Comparison of ENCODE assay signal across 1 cellular context in genomic region chr17:58279016-58279671, GRCh38.
TF ChIP-seq lines count a peak whose summit lies in the region.

No MANE protein-coding gene starts in this region.

TF ChIP-seq in HepG2, 621 proteins besides CTCF, POLR2A, EP300 and RAD21 (continues in another document):
- TF ChIP-seq SALL2 (CRISPR knock-in tag; IDR thresholded peaks at IDR 0.05) (no peak), ZNF546 (CRISPR knock-in tag; conservative IDR thresholded peaks at IDR 0.05) (0 out of 2 replicates have a peak, but pooled peaks have one; percentile 45), NFKB2 (CRISPR knock-in tag; IDR thresholded peaks at IDR 0.05; ENCODE audit: borderline replicate concordance) (0 out of 2 replicates have a peak, but pooled peaks have one; percentile 36), ZNF687 (CRISPR knock-in tag; IDR thresholded peaks at IDR 0.05) (peak; percentile 74), ZNF574 (CRISPR knock-in tag; IDR thresholded peaks at IDR 0.05) (0 out of 2 replicates have a peak, but pooled peaks have one; percentile 24), ZFY (CRISPR knock-in tag; IDR thresholded peaks at IDR 0.05) (0 out of 2 replicates have a peak, but pooled peaks have one; percentile 14), MYC (CRISPR knock-in tag; IDR thresholded peaks at IDR 0.05; ENCODE audit: borderline replicate concordance) (0 out of 2 replicates have a peak, but pooled peaks have one; percentile 30), RARA (CRISPR knock-in tag; IDR thresholded peaks at IDR 0.05) (peak; percentile 54), SNAI1 (CRISPR knock-in tag; IDR thresholded peaks at IDR 0.05; ENCODE audit: borderline replicate concordance) (no peak), ZNF501 (CRISPR knock-in tag; IDR thresholded peaks at IDR 0.05) (peak; percentile 36; the same call in 1 of the 2 replicates), ZNF556 (CRISPR knock-in tag; IDR thresholded peaks at IDR 0.05; ENCODE audit: borderline replicate concordance) (no peak), CENPT (CRISPR knock-in tag; IDR thresholded peaks at IDR 0.05; ENCODE audit: low read depth) (0 out of 2 replicates have a peak, but pooled peaks have one; percentile 68), ZNF563 (CRISPR knock-in tag; IDR thresholded peaks at IDR 0.05) (0 out of 2 replicates have a peak, but pooled peaks have one; percentile 27), PHF20 (CRISPR knock-in tag; IDR thresholded peaks at IDR 0.05) (0 out of 2 replicates have a peak, but pooled peaks have one; percentile 35), CHD2 (IDR thresholded peaks at IDR 0.05; ENCODE audit: low read depth, low read length) (peak; percentile 81), ZBTB49 (CRISPR knock-in tag; IDR thresholded peaks at IDR 0.05; ENCODE audit: borderline replicate concordance) (no peak), MEIS2 (CRISPR knock-in tag; IDR thresholded peaks at IDR 0.05) (peak; percentile 33; the same call in 1 of the 2 replicates), ZNF558 (CRISPR knock-in tag; IDR thresholded peaks at IDR 0.05; ENCODE audit: borderline replicate concordance) (0 out of 2 replicates have a peak, but pooled peaks have one; percentile 39), KDM3A (CRISPR knock-in tag; IDR thresholded peaks at IDR 0.05; ENCODE audit: low read depth) (no peak), U2AF2 (IDR thresholded peaks at IDR 0.05; ENCODE audit: low read depth, low read length) (no peak), ZNF800 (CRISPR knock-in tag; IDR thresholded peaks at IDR 0.05) (peak; percentile 84), SMC3 (IDR thresholded peaks at IDR 0.05; ENCODE audit: low read length) (no peak), RELA (CRISPR knock-in tag; IDR thresholded peaks at IDR 0.05) (no peak), ZSCAN21 (CRISPR knock-in tag; IDR thresholded peaks at IDR 0.05; ENCODE audit: borderline replicate concordance) (0 out of 2 replicates have a peak, but pooled peaks have one; percentile 51), HNRNPLL (IDR thresholded peaks at IDR 0.05; ENCODE audit: low read depth, low read length, poor library complexity, severe bottlenecking) (peak; percentile 21)
- TF ChIP-seq, protein P1, sequence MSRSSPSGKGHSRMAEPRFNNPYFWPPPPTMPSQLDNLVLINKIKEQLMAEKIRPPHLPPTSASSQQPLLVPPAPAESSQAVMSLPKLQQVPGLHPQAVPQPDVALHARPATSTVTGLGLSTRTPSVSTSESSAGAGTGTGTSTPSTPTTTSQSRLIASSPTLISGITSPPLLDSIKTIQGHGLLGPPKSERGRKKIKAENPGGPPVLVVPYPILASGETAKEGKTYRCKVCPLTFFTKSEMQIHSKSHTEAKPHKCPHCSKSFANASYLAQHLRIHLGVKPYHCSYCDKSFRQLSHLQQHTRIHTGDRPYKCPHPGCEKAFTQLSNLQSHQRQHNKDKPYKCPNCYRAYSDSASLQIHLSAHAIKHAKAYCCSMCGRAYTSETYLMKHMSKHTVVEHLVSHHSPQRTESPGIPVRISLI (CRISPR knock-in tag; IDR thresholded peaks at IDR 0.05; ENCODE audit: borderline replicate concordance), result no peak
- TF ChIP-seq, protein P2, sequence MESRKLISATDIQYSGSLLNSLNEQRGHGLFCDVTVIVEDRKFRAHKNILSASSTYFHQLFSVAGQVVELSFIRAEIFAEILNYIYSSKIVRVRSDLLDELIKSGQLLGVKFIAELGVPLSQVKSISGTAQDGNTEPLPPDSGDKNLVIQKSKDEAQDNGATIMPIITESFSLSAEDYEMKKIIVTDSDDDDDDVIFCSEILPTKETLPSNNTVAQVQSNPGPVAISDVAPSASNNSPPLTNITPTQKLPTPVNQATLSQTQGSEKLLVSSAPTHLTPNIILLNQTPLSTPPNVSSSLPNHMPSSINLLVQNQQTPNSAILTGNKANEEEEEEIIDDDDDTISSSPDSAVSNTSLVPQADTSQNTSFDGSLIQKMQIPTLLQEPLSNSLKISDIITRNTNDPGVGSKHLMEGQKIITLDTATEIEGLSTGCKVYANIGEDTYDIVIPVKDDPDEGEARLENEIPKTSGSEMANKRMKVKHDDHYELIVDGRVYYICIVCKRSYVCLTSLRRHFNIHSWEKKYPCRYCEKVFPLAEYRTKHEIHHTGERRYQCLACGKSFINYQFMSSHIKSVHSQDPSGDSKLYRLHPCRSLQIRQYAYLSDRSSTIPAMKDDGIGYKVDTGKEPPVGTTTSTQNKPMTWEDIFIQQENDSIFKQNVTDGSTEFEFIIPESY (CRISPR knock-in tag; IDR thresholded peaks at IDR 0.05), result 0 out of 2 replicates have a peak, but pooled peaks have one; percentile 26
- TF ChIP-seq, protein P3, sequence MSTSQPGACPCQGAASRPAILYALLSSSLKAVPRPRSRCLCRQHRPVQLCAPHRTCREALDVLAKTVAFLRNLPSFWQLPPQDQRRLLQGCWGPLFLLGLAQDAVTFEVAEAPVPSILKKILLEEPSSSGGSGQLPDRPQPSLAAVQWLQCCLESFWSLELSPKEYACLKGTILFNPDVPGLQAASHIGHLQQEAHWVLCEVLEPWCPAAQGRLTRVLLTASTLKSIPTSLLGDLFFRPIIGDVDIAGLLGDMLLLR (CRISPR knock-in tag; IDR thresholded peaks at IDR 0.05), result 0 out of 2 replicates have a peak, but pooled peaks have one; percentile 11
- TF ChIP-seq, protein P4, sequence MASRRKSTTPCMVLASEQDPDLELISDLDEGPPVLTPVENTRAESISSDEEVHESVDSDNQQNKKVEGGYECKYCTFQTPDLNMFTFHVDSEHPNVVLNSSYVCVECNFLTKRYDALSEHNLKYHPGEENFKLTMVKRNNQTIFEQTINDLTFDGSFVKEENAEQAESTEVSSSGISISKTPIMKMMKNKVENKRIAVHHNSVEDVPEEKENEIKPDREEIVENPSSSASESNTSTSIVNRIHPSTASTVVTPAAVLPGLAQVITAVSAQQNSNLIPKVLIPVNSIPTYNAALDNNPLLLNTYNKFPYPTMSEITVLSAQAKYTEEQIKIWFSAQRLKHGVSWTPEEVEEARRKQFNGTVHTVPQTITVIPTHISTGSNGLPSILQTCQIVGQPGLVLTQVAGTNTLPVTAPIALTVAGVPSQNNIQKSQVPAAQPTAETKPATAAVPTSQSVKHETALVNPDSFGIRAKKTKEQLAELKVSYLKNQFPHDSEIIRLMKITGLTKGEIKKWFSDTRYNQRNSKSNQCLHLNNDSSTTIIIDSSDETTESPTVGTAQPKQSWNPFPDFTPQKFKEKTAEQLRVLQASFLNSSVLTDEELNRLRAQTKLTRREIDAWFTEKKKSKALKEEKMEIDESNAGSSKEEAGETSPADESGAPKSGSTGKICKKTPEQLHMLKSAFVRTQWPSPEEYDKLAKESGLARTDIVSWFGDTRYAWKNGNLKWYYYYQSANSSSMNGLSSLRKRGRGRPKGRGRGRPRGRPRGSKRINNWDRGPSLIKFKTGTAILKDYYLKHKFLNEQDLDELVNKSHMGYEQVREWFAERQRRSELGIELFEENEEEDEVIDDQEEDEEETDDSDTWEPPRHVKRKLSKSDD (CRISPR knock-in tag; IDR thresholded peaks at IDR 0.05; ENCODE audit: low read depth), result peak; percentile 38; the same call in 1 of the 2 replicates
- TF ChIP-seq, protein P5, sequence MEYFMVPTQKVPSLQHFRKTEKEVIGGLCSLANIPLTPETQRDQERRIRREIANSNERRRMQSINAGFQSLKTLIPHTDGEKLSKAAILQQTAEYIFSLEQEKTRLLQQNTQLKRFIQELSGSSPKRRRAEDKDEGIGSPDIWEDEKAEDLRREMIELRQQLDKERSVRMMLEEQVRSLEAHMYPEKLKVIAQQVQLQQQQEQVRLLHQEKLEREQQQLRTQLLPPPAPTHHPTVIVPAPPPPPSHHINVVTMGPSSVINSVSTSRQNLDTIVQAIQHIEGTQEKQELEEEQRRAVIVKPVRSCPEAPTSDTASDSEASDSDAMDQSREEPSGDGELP (IDR thresholded peaks at IDR 0.05; ENCODE audit: borderline replicate concordance, low read depth), result peak; percentile 82
- TF ChIP-seq, protein P6, sequence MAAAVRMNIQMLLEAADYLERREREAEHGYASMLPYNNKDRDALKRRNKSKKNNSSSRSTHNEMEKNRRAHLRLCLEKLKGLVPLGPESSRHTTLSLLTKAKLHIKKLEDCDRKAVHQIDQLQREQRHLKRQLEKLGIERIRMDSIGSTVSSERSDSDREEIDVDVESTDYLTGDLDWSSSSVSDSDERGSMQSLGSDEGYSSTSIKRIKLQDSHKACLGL (CRISPR knock-in tag; IDR thresholded peaks at IDR 0.05), result peak; percentile 41; the same call in 1 of the 2 replicates
- TF ChIP-seq, protein P7, sequence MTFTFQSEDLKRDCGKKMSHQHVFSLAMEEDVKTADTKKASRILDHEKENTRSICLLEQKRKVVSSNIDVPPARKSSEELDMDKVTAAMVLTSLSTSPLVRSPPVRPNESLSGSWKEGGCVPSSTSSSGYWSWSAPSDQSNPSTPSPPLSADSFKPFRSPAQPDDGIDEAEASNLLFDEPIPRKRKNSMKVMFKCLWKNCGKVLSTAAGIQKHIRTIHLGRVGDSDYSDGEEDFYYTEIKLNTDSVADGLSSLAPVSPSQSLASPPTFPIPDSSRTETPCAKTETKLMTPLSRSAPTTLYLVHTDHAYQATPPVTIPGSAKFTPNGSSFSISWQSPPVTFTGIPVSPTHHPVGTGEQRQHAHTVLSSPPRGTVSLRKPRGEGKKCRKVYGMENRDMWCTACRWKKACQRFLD (CRISPR knock-in tag; IDR thresholded peaks at IDR 0.05; ENCODE audit: borderline replicate concordance), result 0 out of 2 replicates have a peak, but pooled peaks have one; percentile 38
- TF ChIP-seq, protein P8, sequence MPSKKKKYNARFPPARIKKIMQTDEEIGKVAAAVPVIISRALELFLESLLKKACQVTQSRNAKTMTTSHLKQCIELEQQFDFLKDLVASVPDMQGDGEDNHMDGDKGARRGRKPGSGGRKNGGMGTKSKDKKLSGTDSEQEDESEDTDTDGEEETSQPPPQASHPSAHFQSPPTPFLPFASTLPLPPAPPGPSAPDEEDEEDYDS (CRISPR knock-in tag; IDR thresholded peaks at IDR 0.05), result no peak
